8 cellular contexts compared by ENCODE assay signal in genomic region chr19:33375156-33375744, GRCh38. TPM values are rescaled to one million over a fixed set of nuclear protein-coding genes. Genes with fewer than 3 reads are reported as not detected.
DNase-seq lines count a peak whose midpoint lies in the region; ATAC-seq and TF ChIP-seq lines count a peak whose summit lies in the region.

No MANE protein-coding gene starts in this region.

- peaks cover 62% of the 10 kb centered on the region for H3K79me2 ChIP-seq in GM23248 (ENCODE audit: insufficient read depth)

- H3K27me3 ChIP-seq in GM23248 (replicated peaks; ENCODE audit: insufficient read depth) (no peaks in the 10 kb centered on the region), SJCRH30 (no peaks in the 10 kb centered on the region), esophagus muscularis mucosa (no peaks in the 10 kb centered on the region)

- peak overlapping the region; percentile 99 for H3K9ac ChIP-seq in GM23248

- H2AFZ ChIP-seq in GM23248 = no peak overlapping the region

- peaks cover 12% of the 10 kb centered on the region for H3K36me3 ChIP-seq in GM23248 (ENCODE audit: low read depth)
- peaks cover 11% of the 10 kb centered on the region for H3K36me3 ChIP-seq in SJCRH30
- H3K36me3 ChIP-seq in esophagus muscularis mucosa = peaks cover 0 to 15% (median 8%) of the 10 kb centered on the region in 4 donors

- in situ Hi-C loops in GM23248 (cut with MboI) = no loop called here

- H3K9me2 ChIP-seq in GM23248 (ENCODE audit: insufficient read depth) = no peaks in the 10 kb centered on the region

- H3K4me3 ChIP-seq in GM23248 = peak overlapping the region; percentile 100
- peak overlapping the region; percentile 85 for H3K4me3 ChIP-seq in SJCRH30
- H3K4me3 ChIP-seq in esophagus muscularis mucosa = peak overlapping the region; percentile 88 to 95 (median 88)
- H3K4me3 ChIP-seq in skeletal muscle cell (ENCODE audit: low read depth, low read length) = peak overlapping the region; percentile 70

- H3K27ac ChIP-seq in GM23248 = peak overlapping the region; percentile 97
- no peak overlapping the region for H3K27ac ChIP-seq in SJCRH30
- H3K27ac ChIP-seq in esophagus muscularis mucosa (replicated peaks in 1 of 4) = peak overlapping the region; percentile 97 to 99 (median 99)

- H3K9me3 ChIP-seq in GM23248 (ENCODE audit: low read depth) = no peaks in the 10 kb centered on the region
- no peaks in the 10 kb centered on the region for H3K9me3 ChIP-seq in SJCRH30 (replicated peaks)
- no peaks in the 10 kb centered on the region for H3K9me3 ChIP-seq in esophagus muscularis mucosa

- peak overlapping the region; percentile 92 for H3K4me2 ChIP-seq in GM23248 (ENCODE audit: unreplicated experiment)

- no peak for TF ChIP-seq CTCF in esophagus muscularis mucosa (IDR thresholded peaks at IDR 0.05)

- peaks cover 48% of the 10 kb centered on the region for H4K20me1 ChIP-seq in GM23248 (ENCODE audit: insufficient read depth)

- WGBS in GM23248 (ENCODE audit: low coverage in 1 of 2, low lambda C conversion rate in 2 of 2, missing lambda C conversion rate in 2 of 2), 2 experiments = 72 to 73% methylated on average over 9 of the region's 9 CpGs
- WGBS in esophagus muscularis mucosa = 73% methylated on average over 9 of the region's 9 CpGs

- TF ChIP-seq POLR2A in esophagus muscularis mucosa (IDR thresholded peaks at IDR 0.05; ENCODE audit: low read depth) = no peak

- intact Hi-C loops in esophagus muscularis mucosa (cut with DNase I) = no loop called here

- TF ChIP-seq EP300 in esophagus muscularis mucosa (IDR thresholded peaks at IDR 0.05) = no peak

- no peak for DNase-seq in GM23248
- no peak for DNase-seq in SJCRH30
- no peak for DNase-seq in esophagus muscularis mucosa (ENCODE audit: extremely low spot score)
- no peak for DNase-seq in skeletal muscle cell (ENCODE audit: low read depth)
- DNase-seq in epidermal melanocyte (ENCODE audit: insufficient read length, low spot score) = no peak
- no peak for DNase-seq in NCI-H446 treated with DMSO at 0.1 percent for 48 hours (lab: John Stamatoyannopoulos, UW)

- no peak for ATAC-seq in GM21737 (IDR thresholded peaks at IDR 0.05; ENCODE audit: unreplicated experiment)
- ATAC-seq in GM19324 (IDR thresholded peaks at IDR 0.05; ENCODE audit: low FRiP score, unreplicated experiment) = no peak

- H3K4me1 ChIP-seq in GM23248 (ENCODE audit: insufficient read depth) (peaks cover 36% of the 10 kb centered on the region), SJCRH30 (no peaks in the 10 kb centered on the region), esophagus muscularis mucosa (peaks cover 25 to 56% (median 47%) of the 10 kb centered on the region in 4 donors)

- peaks cover 52% of the 10 kb centered on the region for H3F3A ChIP-seq in GM23248 (ENCODE audit: insufficient read depth)

RNA-seq across cellular contexts. Expression of gene CEBPG, which starts 1.7 kb away (rescaled TPM):
- 33.4 and 36.2 TPM in 2 replicates for total RNA-seq in GM23248 (2014; rRNA removed; shearing (Covaris generic))
- 27.4 and 27.6 TPM in 2 replicates for polyA plus RNA-seq in GM23248 (2016; fragmentation: Nextera tagmentation; extraction: Ambion mirVana)
- total RNA-seq in SJCRH30 (2014; rRNA removed; shearing (Covaris generic)) = 30.0 and 36.6 TPM in 2 replicates
- 10 to 100 TPM; 23.1 to 30.3 (median 28.5) TPM for total RNA-seq in esophagus muscularis mucosa
